Comparison of ENCODE assay signal across 8 cellular contexts in genomic region chr1:91830242-91831131, GRCh38. TPM values are rescaled to one million over a fixed set of nuclear protein-coding genes. Genes with fewer than 3 reads are reported as not detected.
A peak's percentile ranks its signal among the peaks of the same experiment; 100 is the strongest.
DNase-seq lines count a peak whose midpoint lies in the region; ATAC-seq, FAIRE-seq and TF ChIP-seq lines count a peak whose summit lies in the region.

No MANE protein-coding gene starts in this region.

- H3K4me3 ChIP-seq in A549 (no peak overlapping the region), MG63 (no peak overlapping the region), choroid plexus epithelial cell (ENCODE audit: low read depth, low read length) (no peak overlapping the region), mesenchymal stem cell (ENCODE audit: insufficient read depth in 1 of 2, low read depth in 1 of 2, low read length in 2 of 2) (no peak overlapping the region)

- H3K14ac ChIP-seq in mesenchymal stem cell (ENCODE audit: low read length in 2 of 2) = no peak overlapping the region

- peak overlapping the region; percentile 26 for H2AK5ac ChIP-seq in mesenchymal stem cell (ENCODE audit: low read length, severe bottlenecking)

- no peak overlapping the region for H2BK120ac ChIP-seq in mesenchymal stem cell (ENCODE audit: low read depth, low read length)

- peak overlapping the region; percentile 82 for H3K9ac ChIP-seq in mesenchymal stem cell (ENCODE audit: low read length)

- no peak for TF ChIP-seq POLR2A in A549 (IDR thresholded peaks at IDR 0.05; ENCODE audit: low read length)

- peaks cover 8% of the 10 kb centered on the region for H3K79me1 ChIP-seq in mesenchymal stem cell (replicated peaks; ENCODE audit: low read length, poor library complexity, severe bottlenecking)

- H3K27ac ChIP-seq in A549 = peak overlapping the region; percentile 65 to 76
- no peak overlapping the region for H3K27ac ChIP-seq in mesenchymal stem cell (ENCODE audit: low read length, poor library complexity, severe bottlenecking)

- H3K27me3 ChIP-seq in MG63 (no peaks in the 10 kb centered on the region), mesenchymal stem cell (ENCODE audit: control insufficient read depth in 1 of 2, insufficient read depth in 1 of 2, low read length in 2 of 2) (no peaks in the 10 kb centered on the region)

- H3K4ac ChIP-seq in mesenchymal stem cell (ENCODE audit: low read depth in 1 of 2, low read length in 2 of 2) = peak overlapping the region in 1 of 2 experiments; percentile 62

- H3K23ac ChIP-seq in mesenchymal stem cell (ENCODE audit: low read length in 2 of 2) = peak overlapping the region in 1 of 2 experiments; percentile 34

- 35% methylated on average over 9 of the region's 10 CpGs for WGBS in A549 (ENCODE audit: missing lambda C conversion rate)
- WGBS in mesenchymal stem cell = 50% methylated on average over 10 of the region's 10 CpGs

- H2BK5ac ChIP-seq in mesenchymal stem cell (ENCODE audit: low read depth, low read length, poor library complexity, severe bottlenecking) = no peak overlapping the region

- H4K8ac ChIP-seq in mesenchymal stem cell (ENCODE audit: low read length) = peak overlapping the region; percentile 55

- peak in 1 of 2 experiments; percentile 26; a peak in 1 of 5 replicates for TF ChIP-seq RAD21 in A549 (conservative IDR thresholded peaks at IDR 0.05 in 1 of 2, IDR thresholded peaks at IDR 0.05 in 1 of 2)

- H3K36me3 ChIP-seq in MG63 (no peaks in the 10 kb centered on the region), mesenchymal stem cell (ENCODE audit: control insufficient read depth in 1 of 2, insufficient read depth in 2 of 2, low read depth in 1 of 2, low read length in 2 of 2) (peaks cover 0 to 65% of the 10 kb centered on the region in 2 experiments)

- ATAC-seq in A549 (peak; percentile 69 to 80), HG03520 (IDR thresholded peaks at IDR 0.05; ENCODE audit: unreplicated experiment) (no peak)
- ATAC-seq in stimulated activated naive CD8-positive, alpha-beta T cell treated with anti-CD3 and anti-CD28 coated beads, Interleukin-15, Interleukin-2, amounts not matched to agents 100 U/mL and 50 U/mL, for 24 hours = no peak

- H4K91ac ChIP-seq in mesenchymal stem cell (ENCODE audit: low read length) = peak overlapping the region; percentile 64

- CTCF ChIA-PET in A549 (lab: Yijun Ruan, JAX) = interaction anchor here (0.8 to 1.5 kb wide), 5 partner anchors 17 to 318 kb away, joined by 3 to 5 read pairs (median 3); no protein-coding TSS in a partner anchor

- DNase-seq in A549 (ENCODE audit: low read depth in 1 of 2, low spot score in 1 of 2) = peak; percentile 21 to 80
- DNase-seq in MG63 = peak; percentile 85
- DNase-seq in choroid plexus epithelial cell (ENCODE audit: low read depth) = peak; percentile 93
- DNase-seq in mesenchymal stem cell = peak; percentile 94
- DNase-seq in NCI-H187 (lab: John Stamatoyannopoulos, UW) = no peak
- no peak for DNase-seq in effector CD8-positive, alpha-beta T cell (lab: John Stamatoyannopoulos, UW)
- no peak for DNase-seq in stimulated activated naive CD8-positive, alpha-beta T cell treated with anti-CD3 and anti-CD28 coated beads, Interleukin-15, Interleukin-2, amounts not matched to agents 100 U/mL and 50 U/mL, for 24 hours

- H2BK12ac ChIP-seq in mesenchymal stem cell (ENCODE audit: low read length in 2 of 2) = peak overlapping the region in 1 of 2 experiments; percentile 80

- H3K4me1 ChIP-seq in A549 (peaks cover 73% of the 10 kb centered on the region), mesenchymal stem cell (ENCODE audit: control insufficient read depth, insufficient read depth, low read depth, low read length) (peaks cover 24% of the 10 kb centered on the region)

- H3K18ac ChIP-seq in mesenchymal stem cell (ENCODE audit: low read depth in 1 of 2, low read length in 2 of 2) = peak overlapping the region in 1 of 2 experiments; percentile 61

- H2BK15ac ChIP-seq in mesenchymal stem cell (ENCODE audit: low read depth, poor library complexity, severe bottlenecking) = no peak overlapping the region

- H2AFZ ChIP-seq in mesenchymal stem cell (ENCODE audit: low read depth, low read length) = no peak overlapping the region

- POLR2A ChIA-PET in A549 (lab: Yijun Ruan, JAX) = no interaction called here

- TF ChIP-seq EP300 in A549 (IDR thresholded peaks at IDR 0.05) = no peak

- peak; percentile 37 for TF ChIP-seq CTCF in A549 (IDR thresholded peaks at IDR 0.05)
- TF ChIP-seq CTCF in choroid plexus epithelial cell (conservative IDR thresholded peaks at IDR 0.05; ENCODE audit: low read depth, low read length) = peak; percentile 74

- peak overlapping the region; percentile 49 for H3K4me2 ChIP-seq in A549
- H3K4me2 ChIP-seq in mesenchymal stem cell (ENCODE audit: low read length, poor library complexity, severe bottlenecking) = no peak overlapping the region

- no peak for FAIRE-seq in A549 (lab: Jason Lieb, UNC)

- H3K9me3 ChIP-seq in A549 (no peaks in the 10 kb centered on the region), MG63 (no peaks in the 10 kb centered on the region), mesenchymal stem cell (ENCODE audit: control insufficient read depth, low read length) (no peaks in the 10 kb centered on the region)

TF ChIP-seq in A549, 52 proteins besides CTCF, POLR2A, EP300 and RAD21:
- TF ChIP-seq NR3C1 (IDR thresholded peaks at IDR 0.05) = no peak
- TF ChIP-seq CBX2 (IDR thresholded peaks at IDR 0.05; ENCODE audit: borderline replicate concordance, low read depth) = no peak
- TF ChIP-seq EHMT2 (IDR thresholded peaks at IDR 0.05; ENCODE audit: low read depth) = no peak
- TF ChIP-seq NFE2L2 (conservative IDR thresholded peaks at IDR 0.05; ENCODE audit: low read length) = no peak
- TF ChIP-seq CEBPB (IDR thresholded peaks at IDR 0.05) = no peak
- no peak for TF ChIP-seq SMC3 (IDR thresholded peaks at IDR 0.05)
- no peak for TF ChIP-seq ZSCAN20 (CRISPR knock-in tag; IDR thresholded peaks at IDR 0.05)
- TF ChIP-seq, protein P1, sequence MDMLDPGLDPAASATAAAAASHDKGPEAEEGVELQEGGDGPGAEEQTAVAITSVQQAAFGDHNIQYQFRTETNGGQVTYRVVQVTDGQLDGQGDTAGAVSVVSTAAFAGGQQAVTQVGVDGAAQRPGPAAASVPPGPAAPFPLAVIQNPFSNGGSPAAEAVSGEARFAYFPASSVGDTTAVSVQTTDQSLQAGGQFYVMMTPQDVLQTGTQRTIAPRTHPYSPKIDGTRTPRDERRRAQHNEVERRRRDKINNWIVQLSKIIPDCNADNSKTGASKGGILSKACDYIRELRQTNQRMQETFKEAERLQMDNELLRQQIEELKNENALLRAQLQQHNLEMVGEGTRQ (IDR thresholded peaks at IDR 0.05) = no peak
- TF ChIP-seq, protein P2, sequence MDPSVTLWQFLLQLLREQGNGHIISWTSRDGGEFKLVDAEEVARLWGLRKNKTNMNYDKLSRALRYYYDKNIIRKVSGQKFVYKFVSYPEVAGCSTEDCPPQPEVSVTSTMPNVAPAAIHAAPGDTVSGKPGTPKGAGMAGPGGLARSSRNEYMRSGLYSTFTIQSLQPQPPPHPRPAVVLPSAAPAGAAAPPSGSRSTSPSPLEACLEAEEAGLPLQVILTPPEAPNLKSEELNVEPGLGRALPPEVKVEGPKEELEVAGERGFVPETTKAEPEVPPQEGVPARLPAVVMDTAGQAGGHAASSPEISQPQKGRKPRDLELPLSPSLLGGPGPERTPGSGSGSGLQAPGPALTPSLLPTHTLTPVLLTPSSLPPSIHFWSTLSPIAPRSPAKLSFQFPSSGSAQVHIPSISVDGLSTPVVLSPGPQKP (IDR thresholded peaks at IDR 0.05; ENCODE audit: low read depth, low read length) = no peak
- no peak for TF ChIP-seq JUN (IDR thresholded peaks at IDR 0.05)
- no peak for TF ChIP-seq FOXS1 (CRISPR knock-in tag; IDR thresholded peaks at IDR 0.05)
- no peak for TF ChIP-seq RCOR1 (IDR thresholded peaks at IDR 0.05; ENCODE audit: low read depth, low read length)
- no peak for TF ChIP-seq HEYL (CRISPR knock-in tag; IDR thresholded peaks at IDR 0.05)
- TF ChIP-seq ZFP36 (IDR thresholded peaks at IDR 0.05; ENCODE audit: borderline replicate concordance, partially characterized antibody) = no peak
- no peak for TF ChIP-seq CHD2 (IDR thresholded peaks at IDR 0.05; ENCODE audit: low read length, partially characterized antibody)
- no peak for TF ChIP-seq HOXB5 (CRISPR knock-in tag; IDR thresholded peaks at IDR 0.05)
TF ChIP-seq in A549: peak in this region for 0.

RNA-seq across cellular contexts. Expression of gene TGFBR3, which starts 55.5 kb away (rescaled TPM):
- polyA plus RNA-seq in A549 (2011; rRNA removed) (8.9 and 12.1 TPM in 2 replicates), A549 (2017; fragmentation: RNase III; extraction: RNeasy Plus Mini Kit Qiagen cat#74134 plus additional on column Dnase treatment) (5.0 to 5.8 TPM (median 5.5 TPM) in 3 replicates)
- 2.2 and 2.6 TPM in 2 replicates for polyA plus RNA-seq in A549 (2012; cell fraction: cytosol; rRNA removed)
- polyA plus RNA-seq in A549 (2012; cell fraction: nucleus; rRNA removed) = 3.6 and 3.9 TPM in 2 replicates
- 19.1 and 19.3 TPM in 2 replicates for polyA minus RNA-seq in A549 (2011; rRNA and poly(A)+ RNA removed)
- total RNA-seq in MG63 (2014; rRNA removed; shearing (Covaris generic); ENCODE audit: low replicate concordance) = 1.3 and 1.7 TPM in 2 replicates
- polyA plus RNA-seq in mesenchymal stem cell (2013, experiment 1 of 2) = 10.0 TPM
- 10.3 TPM for polyA plus RNA-seq in mesenchymal stem cell (2013, experiment 2 of 2)

Comparison
In these comparisons a context has a peak if more than half of its experiments do, and no peak if none do; other contexts are left out.
1. ATAC-seq: peak in A549 (2 of 2); none in stimulated activated naive CD8-positive, alpha-beta T cell treated with anti-CD3 and anti-CD28 coated beads, Interleukin-15, Interleukin-2, amounts not matched to agents 100 U/mL and 50 U/mL, for 24 hours (single experiment) and HG03520 (single experiment).
2. DNase-seq: peak in A549 (2 of 2), MG63 (single experiment), choroid plexus epithelial cell (single experiment) and mesenchymal stem cell (single experiment); none in NCI-H187 (0 of 2), effector CD8-positive, alpha-beta T cell (single experiment) and stimulated activated naive CD8-positive, alpha-beta T cell treated with anti-CD3 and anti-CD28 coated beads, Interleukin-15, Interleukin-2, amounts not matched to agents 100 U/mL and 50 U/mL, for 24 hours (single experiment).